8 cellular contexts compared by ENCODE assay signal in the genomic region with DNA sequence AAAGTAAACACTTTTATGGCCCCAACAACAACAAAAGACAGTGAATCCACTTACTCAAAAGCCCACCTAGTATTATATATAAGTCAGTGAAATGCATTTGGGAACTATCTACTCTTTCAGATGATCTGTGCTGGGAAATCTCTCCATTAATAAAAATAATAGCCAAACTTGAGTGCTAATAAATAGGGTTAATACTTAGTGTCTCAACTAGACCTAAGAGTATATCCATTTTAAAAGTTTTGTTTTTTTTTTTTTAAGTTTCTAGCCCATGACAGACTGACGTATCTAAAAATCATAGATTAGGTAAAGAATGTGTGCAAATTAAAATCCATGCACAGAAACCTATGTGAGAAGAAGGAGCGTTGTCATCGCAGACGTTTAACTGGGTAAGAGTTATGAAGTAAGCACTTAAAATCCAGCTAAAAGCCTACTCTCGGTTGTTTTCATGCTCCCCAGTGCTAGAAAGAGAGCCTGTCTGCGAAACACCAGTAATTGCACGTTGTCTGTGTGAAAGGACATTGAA.
DNase-seq lines count a peak whose midpoint lies in the region; ATAC-seq, FAIRE-seq and TF ChIP-seq lines count a peak whose summit lies in the region.

No MANE protein-coding gene starts in this region.

- H2BK120ac ChIP-seq in mesendoderm (ENCODE audit: low read depth, low read length): peak overlapping the region; percentile 35

- H2AK5ac ChIP-seq in mesendoderm (ENCODE audit: low read length): no peak overlapping the region

- H3K4ac ChIP-seq in mesendoderm (ENCODE audit: low read depth, low read length): no peak overlapping the region

- no peaks in the 10 kb centered on the region for H4K20me1 ChIP-seq in K562 (replicated peaks; ENCODE audit: control insufficient read depth, insufficient read depth, low read length)

- CTCF ChIA-PET in K562 (lab: Yijun Ruan, JAX; ENCODE audit: low intra/inter-chr PET ratio): no interaction called here

- H3K79me2 ChIP-seq in K562 (ENCODE audit: control insufficient read depth, insufficient read depth, low read length) (no peaks in the 10 kb centered on the region), mesendoderm (ENCODE audit: control insufficient read depth, insufficient read depth, low read length) (no peaks in the 10 kb centered on the region)

- H3K9me3 ChIP-seq in cardiac muscle cell (ENCODE audit: low read depth) (no peaks in the 10 kb centered on the region), K562 (replicated peaks; ENCODE audit: control insufficient read depth, insufficient read depth, low read depth, low read length) (no peaks in the 10 kb centered on the region), uterus (no peaks in the 10 kb centered on the region)

- TF ChIP-seq POLR2A in K562 (conservative IDR thresholded peaks at IDR 0.05) (no peak), uterus (IDR thresholded peaks at IDR 0.05) (no peak)

- H4K8ac ChIP-seq in mesendoderm (ENCODE audit: low read depth, low read length): no peak overlapping the region

- H3K36me3 ChIP-seq in cardiac muscle cell (no peaks in the 10 kb centered on the region), K562 (ENCODE audit: control insufficient read depth, insufficient read depth, low read length) (no peaks in the 10 kb centered on the region), mesendoderm (ENCODE audit: control insufficient read depth, insufficient read depth, low read length) (no peaks in the 10 kb centered on the region), uterus (no peaks in the 10 kb centered on the region)

- peak overlapping the region; percentile 58 to 88; a peak in 3 of 4 replicates for H3K9ac ChIP-seq in K562 (ENCODE audit: insufficient read depth in 1 of 2, low read depth in 2 of 2, low read length in 2 of 2)
- peak overlapping the region; percentile 61 for H3K9ac ChIP-seq in mesendoderm (ENCODE audit: low read length)

- H3K56ac ChIP-seq in mesendoderm (ENCODE audit: low read length): peak overlapping the region; percentile 80

- 22% methylated on average over 7 of the region's 7 CpGs for WGBS in K562 (ENCODE audit: insufficient coverage, low coverage, missing lambda C conversion rate)
- no CpG with 5 or more reads among the region's 7 CpGs for WGBS in mesendoderm (ENCODE audit: extremely low coverage, insufficient coverage, low lambda C conversion rate)

- no peak overlapping the region for H3K23ac ChIP-seq in mesendoderm (ENCODE audit: low read length)

- TF ChIP-seq CTCF in cardiac muscle cell (IDR thresholded peaks at IDR 0.05; ENCODE audit: low read depth, low read length) (no peak), K562 (IDR thresholded peaks at IDR 0.05 in 2 of 3, conservative IDR thresholded peaks at IDR 0.05 in 1 of 3; ENCODE audit: insufficient read depth in 2 of 3, low read depth in 1 of 3, low read length in 3 of 3) (no peak), uterus (IDR thresholded peaks at IDR 0.05) (no peak)

- no peak for TF ChIP-seq EP300 in K562 (IDR thresholded peaks at IDR 0.05; ENCODE audit: low read length)

- ATAC-seq in Right ventricle myocardium inferior (no peak), K562 (peak; percentile 12)

- no peaks in the 10 kb centered on the region for H3K9me1 ChIP-seq in K562 (ENCODE audit: control insufficient read depth, insufficient read depth, low read length)

- no peaks in the 10 kb centered on the region for H3K27me3 ChIP-seq in cardiac muscle cell
- H3K27me3 ChIP-seq in K562 (ENCODE audit: control insufficient read depth in 2 of 2, insufficient read depth in 2 of 2, low read length in 2 of 2): no peaks in the 10 kb centered on the region
- no peaks in the 10 kb centered on the region for H3K27me3 ChIP-seq in mesendoderm (ENCODE audit: insufficient read depth, low read length, poor library complexity)
- no peaks in the 10 kb centered on the region for H3K27me3 ChIP-seq in uterus

- TF ChIP-seq RAD21 in K562 (CRISPR knock-in tag; conservative IDR thresholded peaks at IDR 0.05 in 1 of 2, IDR thresholded peaks at IDR 0.05 in 1 of 2): no peak

- H2BK5ac ChIP-seq in mesendoderm (ENCODE audit: low read length): no peak overlapping the region

- H4K5ac ChIP-seq in mesendoderm (ENCODE audit: low read length): peak overlapping the region; percentile 44

- intact Hi-C loops in Right ventricle myocardium inferior (cut with DNase I): no loop called here
- intact Hi-C loops in K562 (cut with micrococcal nuclease): no loop called here
- intact Hi-C loops in uterus (cut with DNase I; ENCODE audit: low total_unique reads): no loop called here

- H3K4me2 ChIP-seq in K562 (ENCODE audit: insufficient read depth, low read length): peak overlapping the region; percentile 87
- peak overlapping the region; percentile 53 for H3K4me2 ChIP-seq in mesendoderm (ENCODE audit: low read length)

- in situ Hi-C loops in K562 (cut with MboI): no loop called here

- no peak overlapping the region for H2BK15ac ChIP-seq in mesendoderm (replicated peaks; ENCODE audit: low read depth)

- no TSS peak for BruUV-seq in K562 (replicated peaks; lab: Mats Ljungman, UMichigan)

- POLR2A ChIA-PET in K562 (lab: Yijun Ruan, JAX): interaction anchor here (0.6 to 1.9 kb wide), 8 partner anchors 9 to 379 kb away, joined by 3 to 7 read pairs (median 4); no protein-coding TSS in a partner anchor

- peak overlapping the region; percentile 96 for H2AFZ ChIP-seq in K562 (ENCODE audit: low read depth, low read length)

- no peak for FAIRE-seq in K562 (lab: Jason Lieb, UNC)

- H3K4me1 ChIP-seq in cardiac muscle cell (ENCODE audit: low read depth): peaks cover 14% of the 10 kb centered on the region
- H3K4me1 ChIP-seq in K562 (replicated peaks in 1 of 2; ENCODE audit: control insufficient read depth in 2 of 2, insufficient read depth in 2 of 2, low read length in 2 of 2): peaks cover 5 to 11% of the 10 kb centered on the region in 2 experiments; a peak in 1 of 5 replicates
- H3K4me1 ChIP-seq in mesendoderm (ENCODE audit: control insufficient read depth, low read depth, low read length): peaks cover 2% of the 10 kb centered on the region
- no peaks in the 10 kb centered on the region for H3K4me1 ChIP-seq in uterus

- DNase-seq in cardiac muscle cell (ENCODE audit: low read depth in 1 of 2, low spot score in 1 of 2): peak in 1 of 2 donors; percentile 42
- DNase-seq in Right ventricle myocardium inferior (ENCODE audit: missing footprints): no peak
- no peak for DNase-seq in K562 (ENCODE audit: extremely low read depth in 1 of 4, low spot score in 3 of 4)
- no peak for DNase-seq in mesendoderm
- DNase-seq in uterus: no peak
- DNase-seq in SIG-M5 (lab: John Stamatoyannopoulos, UW): no peak
- DNase-seq in HK-2 (ENCODE audit: unreplicated experiment): no peak
- DNase-seq in SW480 (ENCODE audit: low spot score): no peak

- H3K79me1 ChIP-seq in mesendoderm (ENCODE audit: low read length): no peaks in the 10 kb centered on the region

- H3K4me3 ChIP-seq in cardiac muscle cell (peak overlapping the region; percentile 16), K562 (peak overlapping the region; percentile 39), mesendoderm (ENCODE audit: low read length) (no peak overlapping the region), uterus (peak overlapping the region; percentile 23 to 43)

- H3K18ac ChIP-seq in mesendoderm (ENCODE audit: low read length): peak overlapping the region; percentile 76

- H3K27ac ChIP-seq in cardiac muscle cell (peak overlapping the region; percentile 48), K562 (ENCODE audit: extremely low read depth, low read depth, low read length) (peak overlapping the region; percentile 41; the same call in 2 of the 3 replicates), mesendoderm (ENCODE audit: low read depth, low read length) (peak overlapping the region; percentile 68), uterus (peak overlapping the region; percentile 77 to 79)

TF ChIP-seq in K562, 482 proteins besides CTCF, POLR2A, EP300 and RAD21:
- no peak for TF ChIP-seq SREBF2 (CRISPR knock-in tag; IDR thresholded peaks at IDR 0.05)
- TF ChIP-seq GTF2A2 (tag; IDR thresholded peaks at IDR 0.05): no peak
- TF ChIP-seq FUS (optimal IDR thresholded peaks at IDR 0.05; ENCODE audit: low read depth, low read length): no peak
- TF ChIP-seq, protein P1, sequence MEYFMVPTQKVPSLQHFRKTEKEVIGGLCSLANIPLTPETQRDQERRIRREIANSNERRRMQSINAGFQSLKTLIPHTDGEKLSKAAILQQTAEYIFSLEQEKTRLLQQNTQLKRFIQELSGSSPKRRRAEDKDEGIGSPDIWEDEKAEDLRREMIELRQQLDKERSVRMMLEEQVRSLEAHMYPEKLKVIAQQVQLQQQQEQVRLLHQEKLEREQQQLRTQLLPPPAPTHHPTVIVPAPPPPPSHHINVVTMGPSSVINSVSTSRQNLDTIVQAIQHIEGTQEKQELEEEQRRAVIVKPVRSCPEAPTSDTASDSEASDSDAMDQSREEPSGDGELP (CRISPR knock-in tag; IDR thresholded peaks at IDR 0.05; ENCODE audit: borderline replicate concordance): no peak
- no peak for TF ChIP-seq ATF1 (CRISPR knock-in tag; IDR thresholded peaks at IDR 0.05)
- TF ChIP-seq ATF1 (tag; IDR thresholded peaks at IDR 0.05): peak; percentile 28; the same call in 1 of the 2 replicates
- no peak for TF ChIP-seq HDAC3 (IDR thresholded peaks at IDR 0.05; ENCODE audit: borderline replicate concordance, partially characterized antibody)
